ENCODE assay signal across 26 cellular contexts in the genomic region with DNA sequence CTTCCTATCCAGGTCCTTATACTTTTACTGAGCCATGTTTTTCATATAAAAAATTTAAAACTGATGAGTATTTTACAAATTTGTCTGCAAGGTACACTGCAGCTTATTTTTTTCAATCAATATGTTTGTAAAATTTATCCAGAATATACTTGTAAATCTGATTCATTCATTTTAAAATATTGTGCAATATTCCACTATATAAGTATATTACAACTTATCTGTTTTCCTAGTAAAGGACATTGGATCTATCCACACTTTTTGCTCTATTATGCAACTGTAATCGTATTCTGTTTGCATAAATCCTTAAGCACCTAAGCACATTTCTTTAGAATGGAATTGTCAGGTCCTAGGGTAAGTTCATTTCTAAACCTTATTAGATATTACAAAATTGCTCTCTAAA.
"Had no signal": no experiment of that assay in that cellular context is flagged by ENCODE, and none has a peak within 500 bp of the region (broad histone marks: within the 10 kb centered on the region; RNA-seq: fewer than 3 reads in every experiment).

No MANE protein-coding gene starts in this region.

- DNase-seq: heart right ventricle; kidney glomerular epithelial cell; left cardiac atrium; lower lobe of right lung; mammary epithelial cell; naive B cell; natural killer cell; ovary; retina; right cardiac atrium; stimulated activated CD4-positive, alpha-beta T cell treated with anti-CD3 and anti-CD28 coated beads, Interleukin-12 subunit alpha, Interleukin-12 subunit beta, amount 100 ng/mL, for 4 hours; stimulated activated CD4-positive, alpha-beta T cell treated with anti-CD3 and anti-CD28 coated beads, Interleukin-15, amount 100 ng/mL, for 24 hours; stimulated activated CD4-positive, alpha-beta T cell treated with anti-CD3 and anti-CD28 coated beads, Interleukin-2, amount 100 ng/mL, for 24 hours; stimulated activated CD4-positive, alpha-beta T cell treated with anti-CD3 and anti-CD28 coated beads, Interleukin-4, amount 100 ng/mL, for 1 hour; stimulated activated naive CD4-positive, alpha-beta T cell; tibial artery; trophoblast cell; upper lobe of right lung had no signal

- H3K36me3 Mint-ChIP-seq: natural killer cell had no signal

- ATAC-seq: left cardiac atrium, left lobe of liver, lower lobe of right lung, natural killer cell, upper lobe of right lung had no signal

- H2AFZ ChIP-seq: hepatocyte had no signal

- H3K27me3 ChIP-seq: heart right ventricle, hepatocyte, ovary, suprapubic skin, tibial artery, upper lobe of right lung had no signal

- H3K9me3 Mint-ChIP-seq: natural killer cell; stimulated activated naive CD8-positive, alpha-beta T cell treated with anti-CD3 and anti-CD28 coated beads, Interleukin-15, Interleukin-2, amounts not matched to agents 100 ng/mL and 50 ng/mL, for 24 hours had no signal

- H3K27ac ChIP-seq: hepatocyte, lower lobe of right lung, ovary, prostate gland, suprapubic skin, thoracic aorta, tibial artery, upper lobe of right lung had no signal

- H3K36me3 ChIP-seq: heart right ventricle, lower lobe of right lung, ovary, prostate gland, suprapubic skin, thoracic aorta, tibial artery, upper lobe of right lung had no signal

- H3K4me2 ChIP-seq: hepatocyte, smooth muscle cell had no signal

- H3K27me3 Mint-ChIP-seq: naive B cell; stimulated activated naive CD8-positive, alpha-beta T cell treated with anti-CD3 and anti-CD28 coated beads, Interleukin-15, Interleukin-2, amounts not matched to agents 100 ng/mL and 50 ng/mL, for 24 hours had no signal

- H3K9me3 ChIP-seq: heart right ventricle, lower lobe of right lung, ovary, prostate gland, suprapubic skin, thoracic aorta, tibial artery, upper lobe of right lung had no signal

- H3K4me3 Mint-ChIP-seq: mesothelial cell of epicardium; naive B cell; natural killer cell; stimulated activated naive CD8-positive, alpha-beta T cell treated with anti-CD3 and anti-CD28 coated beads, Interleukin-15, Interleukin-2, amounts not matched to agents 100 ng/mL and 50 ng/mL, for 24 hours had no signal

- H3K27ac Mint-ChIP-seq: mesothelial cell of epicardium; natural killer cell; stimulated activated naive CD8-positive, alpha-beta T cell treated with anti-CD3 and anti-CD28 coated beads, Interleukin-15, Interleukin-2, amounts not matched to agents 100 ng/mL and 50 ng/mL, for 24 hours had no signal

- H3K4me3 ChIP-seq: heart right ventricle, hepatocyte, lower lobe of right lung, ovary, prostate gland, smooth muscle cell, suprapubic skin, thoracic aorta, tibial artery, upper lobe of right lung had no signal
